Comparison of ENCODE assay signal across 8 cellular contexts in genomic region chr10:101001225-101002035, GRCh38. TPM values are rescaled to one million over a fixed set of nuclear protein-coding genes. Genes with fewer than 3 reads are reported as not detected.
DNase-seq lines count a peak whose midpoint lies in the region; ATAC-seq and TF ChIP-seq lines count a peak whose summit lies in the region.

No MANE protein-coding gene starts in this region.

- H3K4me3 Mint-ChIP-seq in CD4-positive, CD25-positive, alpha-beta regulatory T cell: peak overlapping the region; percentile 81 to 90 (median 82)

- no peaks in the 10 kb centered on the region for H3K9me3 ChIP-seq in CD4-positive, CD25-positive, alpha-beta regulatory T cell (ENCODE audit: control insufficient read depth in 2 of 2, low read length in 2 of 2)
- no peaks in the 10 kb centered on the region for H3K9me3 ChIP-seq in upper lobe of left lung

- peaks cover 31% of the 10 kb centered on the region for H3K4me1 ChIP-seq in CD4-positive, CD25-positive, alpha-beta regulatory T cell (ENCODE audit: control insufficient read depth, insufficient read depth, low read length, poor library complexity, severe bottlenecking)
- peaks cover 49 to 71% (median 55%) of the 10 kb centered on the region in 4 donors for H3K4me1 ChIP-seq in upper lobe of left lung

- peaks cover 4% of the 10 kb centered on the region for H3K36me3 Mint-ChIP-seq in CD4-positive, CD25-positive, alpha-beta regulatory T cell

- TF ChIP-seq POLR2A in upper lobe of left lung (IDR thresholded peaks at IDR 0.05): peak in 2 of 4 donors; percentile 45 to 63

- ATAC-seq in CD4-positive, CD25-positive, alpha-beta regulatory T cell (ENCODE audit: low read depth in 2 of 2): no peak
- peak; percentile 38 to 51 for ATAC-seq in upper lobe of left lung (ENCODE audit: low FRiP score in 2 of 2)

- TF ChIP-seq CTCF in RWPE1 (conservative IDR thresholded peaks at IDR 0.05; ENCODE audit: low read depth) (no peak), epithelial cell of esophagus (IDR thresholded peaks at IDR 0.05; ENCODE audit: insufficient read depth, low read depth, low read length, missing control alignments) (no peak), upper lobe of left lung (IDR thresholded peaks at IDR 0.05) (peak in 1 of 6 experiments; percentile 10)

- CTCF ChIA-PET in RWPE1 (lab: Yijun Ruan, JAX): interaction anchor here (0.6 to 5.2 kb wide), 3 partner anchors 10 to 575 kb away, joined by 3 to 24 read pairs (median 3); no protein-coding TSS in a partner anchor

- H3K27ac Mint-ChIP-seq in CD4-positive, CD25-positive, alpha-beta regulatory T cell: peak overlapping the region; percentile 27 to 87 (median 81)

- H3K9me3 Mint-ChIP-seq in CD4-positive, CD25-positive, alpha-beta regulatory T cell: no peaks in the 10 kb centered on the region

- TF ChIP-seq EP300 in upper lobe of left lung (IDR thresholded peaks at IDR 0.05): peak in 1 of 4 donors; percentile 51

- peaks cover 5 to 25% (median 13%) of the 10 kb centered on the region in 4 donors for H3K4me1 Mint-ChIP-seq in CD4-positive, CD25-positive, alpha-beta regulatory T cell

- H3K27me3 ChIP-seq in CD4-positive, CD25-positive, alpha-beta regulatory T cell (ENCODE audit: control insufficient read depth, insufficient read depth, low read length): no peaks in the 10 kb centered on the region
- H3K27me3 ChIP-seq in upper lobe of left lung: no peaks in the 10 kb centered on the region

- WGBS in upper lobe of left lung, 2 donors: 17 to 38% methylated on average over 5 to 10 of the region's 10 CpGs

- H3K36me3 ChIP-seq in CD4-positive, CD25-positive, alpha-beta regulatory T cell (ENCODE audit: control insufficient read depth, insufficient read depth, low read length): peaks cover 10% of the 10 kb centered on the region
- H3K36me3 ChIP-seq in upper lobe of left lung: peaks cover 8 to 40% (median 21%) of the 10 kb centered on the region in 4 donors

- POLR2A ChIA-PET in RWPE1 (lab: Yijun Ruan, JAX; ENCODE audit: low non-redundant PET): interaction anchor here (0.9 kb wide), 1 partner anchor 10 kb away, joined by 3 read pairs; no protein-coding TSS in a partner anchor

- peaks cover 6% of the 10 kb centered on the region for H3K27me3 Mint-ChIP-seq in CD4-positive, CD25-positive, alpha-beta regulatory T cell

- DNase-seq in CD4-positive, CD25-positive, alpha-beta regulatory T cell: no peak
- no peak for DNase-seq in RWPE1 (ENCODE audit: low spot score)
- DNase-seq in epithelial cell of esophagus (ENCODE audit: low read depth): peak; percentile 61
- DNase-seq in mucosa of gallbladder (ENCODE audit: low spot score): peak; percentile 83
- DNase-seq in upper lobe of left lung: peak in 1 of 2 donors; percentile 85
- DNase-seq in NOMO-1 treated with DMSO at 0.1 percent for 48 hours (lab: John Stamatoyannopoulos, UW; ENCODE audit: unreplicated experiment): no peak
- no peak for DNase-seq in DMS79 treated with DMSO at 0.1 percent for 48 hours (lab: John Stamatoyannopoulos, UW)
- DNase-seq in NCI-H1436 treated with DMSO at 0.1 percent for 48 hours (lab: John Stamatoyannopoulos, UW): no peak

- H3K27ac ChIP-seq in CD4-positive, CD25-positive, alpha-beta regulatory T cell (ENCODE audit: insufficient read depth, low read length, poor library complexity, severe bottlenecking): no peak overlapping the region
- H3K27ac ChIP-seq in RWPE1 (peak overlapping the region; percentile 99), upper lobe of left lung (peak overlapping the region; percentile 95 to 100 (median 98))

- no peak overlapping the region for H3K4me3 ChIP-seq in CD4-positive, CD25-positive, alpha-beta regulatory T cell (ENCODE audit: low read depth, low read length)
- H3K4me3 ChIP-seq in epithelial cell of esophagus (ENCODE audit: low read length) (peak overlapping the region; percentile 80), upper lobe of left lung (peak overlapping the region in 3 of 4 donors; percentile 62 to 82 (median 73))

RNA-seq across cellular contexts. Expression of gene LZTS2, which starts 1.8 kb away (rescaled TPM):
- total RNA-seq in CD4-positive, CD25-positive, alpha-beta regulatory T cell: 19.3 TPM
- polyA plus RNA-seq in CD4-positive, CD25-positive, alpha-beta regulatory T cell: 10 to 100 TPM; 11.0 to 16.4 (median 12.3) TPM
- 84.9 TPM for total RNA-seq in mucosa of gallbladder
- 100 to 1,000 TPM in 2 of 6 donors, 10 to 100 TPM in 4; 42.5 to 105 (median 60.1) TPM for total RNA-seq in upper lobe of left lung

RNA-seq across cellular contexts. Expression of gene TWNK, which starts 14.1 kb away (rescaled TPM):
- total RNA-seq in CD4-positive, CD25-positive, alpha-beta regulatory T cell: 3.4 TPM
- polyA plus RNA-seq in CD4-positive, CD25-positive, alpha-beta regulatory T cell: 10 to 100 TPM in 1 of 4 donors, 1 to 10 TPM in 3; 3.8 to 12.8 (median 6.7) TPM
- total RNA-seq in mucosa of gallbladder (5.7 TPM), upper lobe of left lung (1 to 10 TPM; 2.6 to 9.1 (median 5.8) TPM)

RNA-seq across cellular contexts. Expression of gene MRPL43, which starts 14.1 kb away (rescaled TPM):
- 40.2 TPM for total RNA-seq in CD4-positive, CD25-positive, alpha-beta regulatory T cell
- polyA plus RNA-seq in CD4-positive, CD25-positive, alpha-beta regulatory T cell: 100 to 1,000 TPM; 135 to 148 (median 137) TPM
- total RNA-seq in mucosa of gallbladder (104 TPM), upper lobe of left lung (10 to 100 TPM; 40.2 to 72.1 (median 63.5) TPM)

RNA-seq across cellular contexts. Expression of gene PDZD7, which starts 29.5 kb away (rescaled TPM):
- total RNA-seq in CD4-positive, CD25-positive, alpha-beta regulatory T cell: 3.5 TPM
- polyA plus RNA-seq in CD4-positive, CD25-positive, alpha-beta regulatory T cell: 1 to 10 TPM in 1 of 4 donors, under 1 TPM in 3; 0.59 to 1.1 (median 0.70) TPM
- total RNA-seq in mucosa of gallbladder (5.3 TPM), upper lobe of left lung (1 to 10 TPM in 5 of 6 donors, under 1 TPM in 1; 0.39 to 2.4 (median 1.7) TPM)

RNA-seq across cellular contexts. Expression of gene SFXN3, which starts 29.6 kb away (rescaled TPM):
- 70.4 TPM for total RNA-seq in CD4-positive, CD25-positive, alpha-beta regulatory T cell
- 10 to 100 TPM; 17.7 to 21.1 (median 20.2) TPM for polyA plus RNA-seq in CD4-positive, CD25-positive, alpha-beta regulatory T cell
- total RNA-seq in mucosa of gallbladder (75.9 TPM), upper lobe of left lung (100 to 1,000 TPM in 3 of 6 donors, 10 to 100 TPM in 3; 59.6 to 360 (median 100) TPM)

Comparison
In these comparisons a context has a peak if more than half of its experiments do, and no peak if none do; other contexts are left out.
1. ATAC-seq: peak in upper lobe of left lung (2 of 2); none in CD4-positive, CD25-positive, alpha-beta regulatory T cell (0 of 2).
2. DNase-seq: peak in epithelial cell of esophagus (single experiment) and mucosa of gallbladder (single experiment); none in CD4-positive, CD25-positive, alpha-beta regulatory T cell (0 of 3), RWPE1 (single experiment), NOMO-1 treated with DMSO at 0.1 percent for 48 hours (single experiment), DMS79 treated with DMSO at 0.1 percent for 48 hours (single experiment) and NCI-H1436 treated with DMSO at 0.1 percent for 48 hours (single experiment).